18 cellular contexts compared by ENCODE assay signal in genomic region chr19:1514295-1514661, GRCh38. TPM values are rescaled to one million over a fixed set of nuclear protein-coding genes. Genes with fewer than 3 reads are reported as not detected.
DNase-seq lines count a peak whose midpoint lies in the region; ATAC-seq, FAIRE-seq and TF ChIP-seq lines count a peak whose summit lies in the region.
"Had no signal": no experiment of that assay in that cellular context is flagged by ENCODE, and none has a peak within 500 bp of the region (broad histone marks: within the 10 kb centered on the region; RNA-seq: fewer than 3 reads in every experiment).

No MANE protein-coding gene starts in this region.

- H3K36me3 Mint-ChIP-seq in T-helper 2 cell treated with Interferon-gamma antibody and Interleukin-4, amounts not matched to agents 5 μg/mL and 100 μg/mL, for 36 hours (ENCODE audit: low read depth) = no peaks in the 10 kb centered on the region
- H3K36me3 Mint-ChIP-seq in Calu3 (ENCODE audit: insufficient read depth, unreplicated experiment) = peaks cover 8% of the 10 kb centered on the region
- no peaks in the 10 kb centered on the region for H3K36me3 Mint-ChIP-seq in astrocyte (ENCODE audit: low read depth, unreplicated experiment)

- H3K4me1 Mint-ChIP-seq in T-helper 2 cell treated with Interferon-gamma antibody and Interleukin-4, amounts not matched to agents 5 μg/mL and 100 μg/mL, for 36 hours (ENCODE audit: low read depth) = peaks cover 2% of the 10 kb centered on the region
- H3K4me1 Mint-ChIP-seq in Calu3 (ENCODE audit: low read depth, unreplicated experiment) (no peaks in the 10 kb centered on the region), astrocyte (ENCODE audit: low read depth, unreplicated experiment) (no peaks in the 10 kb centered on the region)

- H3K27me3 Mint-ChIP-seq in T-helper 2 cell treated with Interferon-gamma antibody and Interleukin-4, amounts not matched to agents 5 μg/mL and 100 μg/mL, for 36 hours (ENCODE audit: low read depth) = peaks cover 14% of the 10 kb centered on the region
- H3K27me3 Mint-ChIP-seq in Calu3 (ENCODE audit: unreplicated experiment) = peaks cover 7% of the 10 kb centered on the region
- peaks cover 16% of the 10 kb centered on the region for H3K27me3 Mint-ChIP-seq in astrocyte (ENCODE audit: low read depth, unreplicated experiment)

- no TSS peak for BruUV-seq in Calu3 (replicated peaks; lab: Mats Ljungman, UMichigan)

- ATAC-seq in psoas muscle (peak in 2 of 4 donors; percentile 10 to 19), HG03108 (IDR thresholded peaks at IDR 0.05; ENCODE audit: unreplicated experiment) (no peak)

- peaks cover 2% of the 10 kb centered on the region for H3K27me3 ChIP-seq in astrocyte (ENCODE audit: insufficient read depth, low read length)
- H3K27me3 ChIP-seq in psoas muscle (ENCODE audit: insufficient read depth in 3 of 3, low read length in 2 of 3) = peaks cover 0 to 5% (median 0%) of the 10 kb centered on the region in 3 donors

- no peak for FAIRE-seq in astrocyte (lab: Jason Lieb, UNC)
- FAIRE-seq: GM12891 had no signal

- no peak for TF ChIP-seq CTCF in Calu3 (IDR thresholded peaks at IDR 0.05; ENCODE audit: unreplicated experiment)
- TF ChIP-seq CTCF in astrocyte (IDR thresholded peaks at IDR 0.05; ENCODE audit: insufficient read depth, low read depth, low read length) = no peak
- no peak for TF ChIP-seq CTCF in psoas muscle (IDR thresholded peaks at IDR 0.05)

- H3K9ac ChIP-seq in astrocyte (ENCODE audit: low read length) = no peak overlapping the region

- H3K27ac ChIP-seq in astrocyte (ENCODE audit: low read depth, low read length) = no peak overlapping the region
- H3K27ac ChIP-seq in psoas muscle = peak overlapping the region; percentile 89

- no peaks in the 10 kb centered on the region for H4K20me1 ChIP-seq in astrocyte (ENCODE audit: insufficient read depth, low read length)

- H3K36me3 ChIP-seq in astrocyte (ENCODE audit: insufficient read depth, low read length) (no peaks in the 10 kb centered on the region), psoas muscle (ENCODE audit: insufficient read depth in 1 of 2, low read depth in 1 of 2) (no peaks in the 10 kb centered on the region)
- H3K36me3 ChIP-seq: HAP-1 had no signal

- no peak for DNase-seq in T-helper 2 cell treated with Interferon-gamma antibody and Interleukin-4, amounts not matched to agents 5 μg/mL and 100 μg/mL, for 36 hours (ENCODE audit: low spot score)
- DNase-seq in T-helper 2 cell (no peak), Calu3 (no peak), astrocyte (ENCODE audit: low read depth) (no peak), psoas muscle (no peak), NCI-H146 treated with DMSO at 0.1 percent for 48 hours (lab: John Stamatoyannopoulos, UW; ENCODE audit: unreplicated experiment) (no peak), DMS153 (lab: John Stamatoyannopoulos, UW) (no peak)
- DNase-seq: C1 segment of cervical spinal cord; COR-L47; DMS79; NCI-H1694 treated with DMSO at 0.1 percent for 48 hours; NCI-H345; NK-92 treated with Interleukin-12 subunit alpha and Interleukin-12 subunit beta, amount 100 ng/mL, for 24 hours had no signal

- H3K4me2 ChIP-seq in astrocyte (ENCODE audit: low read length) = no peak overlapping the region

- H3K9me3 Mint-ChIP-seq in T-helper 2 cell treated with Interferon-gamma antibody and Interleukin-4, amounts not matched to agents 5 μg/mL and 100 μg/mL, for 36 hours = no peaks in the 10 kb centered on the region
- no peaks in the 10 kb centered on the region for H3K9me3 Mint-ChIP-seq in Calu3 (ENCODE audit: low read depth, unreplicated experiment)
- no peaks in the 10 kb centered on the region for H3K9me3 Mint-ChIP-seq in astrocyte (ENCODE audit: unreplicated experiment)

- H3K9me3 ChIP-seq in astrocyte (ENCODE audit: insufficient read depth, low read depth, low read length) = peaks cover 4% of the 10 kb centered on the region
- H3K9me3 ChIP-seq in psoas muscle = no peaks in the 10 kb centered on the region
- H3K9me3 ChIP-seq: HAP-1 had no signal

- 15 to 46% (median 42%) methylated on average over 10 of the region's 10 CpGs for WGBS in psoas muscle, 3 donors

- intact Hi-C loops in Calu3 (cut with micrococcal nuclease; ENCODE audit: unreplicated experiment) (no loop called here), psoas muscle (cut with DNase I) (loop anchor here in 1 of 2 donors (5.0 kb wide), 1 partner anchor 232 kb away; no protein-coding TSS in a partner anchor)

- H3K27ac Mint-ChIP-seq in T-helper 2 cell treated with Interferon-gamma antibody and Interleukin-4, amounts not matched to agents 5 μg/mL and 100 μg/mL, for 36 hours = no peak overlapping the region
- H3K27ac Mint-ChIP-seq in Calu3 (ENCODE audit: unreplicated experiment) (no peak overlapping the region), astrocyte (ENCODE audit: unreplicated experiment) (peak overlapping the region; percentile 66)

- peaks cover 4% of the 10 kb centered on the region for H3K4me1 ChIP-seq in astrocyte (ENCODE audit: insufficient read depth, low read length)
- H3K4me1 ChIP-seq in psoas muscle = peaks cover 6% of the 10 kb centered on the region

- H3K4me3 ChIP-seq in astrocyte (ENCODE audit: insufficient read depth, low read depth, low read length) (no peak overlapping the region), psoas muscle (no peak overlapping the region)

- H3K4me3 Mint-ChIP-seq in T-helper 2 cell treated with Interferon-gamma antibody and Interleukin-4, amounts not matched to agents 5 μg/mL and 100 μg/mL, for 36 hours = peak overlapping the region; percentile 26
- H3K4me3 Mint-ChIP-seq in Calu3 (ENCODE audit: low read depth, unreplicated experiment) (peak overlapping the region; percentile 37), astrocyte (ENCODE audit: unreplicated experiment) (no peak overlapping the region)

- no peak overlapping the region for H2AFZ ChIP-seq in astrocyte (ENCODE audit: low read depth, low read length)

- CTCF ChIA-PET in Calu3 (lab: Charles Lee) = no interaction called here

- no peaks in the 10 kb centered on the region for H3K79me2 ChIP-seq in astrocyte (ENCODE audit: insufficient read depth, low read length)

RNA-seq across cellular contexts. Expression of gene ADAMTSL5, which starts 1.5 kb away (rescaled TPM):
- total RNA-seq in Calu3 (2022) = 9.5 and 9.6 TPM in 2 replicates
- 4.7 and 5.5 TPM in 2 replicates for total RNA-seq in astrocyte
- total RNA-seq in psoas muscle = 10 to 100 TPM in 3 of 4 donors, 1 to 10 TPM in 1; 8.1 to 20.1 (median 14.1) TPM
- 10 to 100 TPM in 1 of 3 donors, 1 to 10 TPM in 2; 3.9 to 12.6 (median 9.7) TPM for polyA plus RNA-seq in psoas muscle

RNA-seq across cellular contexts. Expression of gene PLK5, which starts 9.6 kb away (rescaled TPM):
- total RNA-seq in Calu3 (2022) (not detected in 2 replicates), astrocyte (0.09 TPM in 1 of 2 replicates, not detected in the other), psoas muscle (not detected)
- polyA plus RNA-seq in psoas muscle = under 1 TPM in 2 of 3 donors, not detected in 1; 0.03 to 0.35 TPM
- total RNA-seq: G401, HT1080 had no signal

RNA-seq across cellular contexts. Expression of gene REEP6, which starts 23.3 kb away (rescaled TPM):
- total RNA-seq in Calu3 (2022) (13.9 and 16.2 TPM in 2 replicates), astrocyte (5.7 and 6.6 TPM in 2 replicates), psoas muscle (1 to 10 TPM in 3 of 4 donors, under 1 TPM in 1; 0.23 to 2.0 (median 1.4) TPM)
- 1 to 10 TPM in 1 of 3 donors, under 1 TPM in 2; 0.55 to 1.5 (median 0.78) TPM for polyA plus RNA-seq in psoas muscle

RNA-seq across cellular contexts. Expression of gene PCSK4, which starts 24.1 kb away (rescaled TPM):
- 4.5 and 5.5 TPM in 2 replicates for total RNA-seq in Calu3 (2022)
- total RNA-seq in astrocyte = 2.7 and 3.9 TPM in 2 replicates
- total RNA-seq in psoas muscle = 1 to 10 TPM in 1 of 4 donors, under 1 TPM in 3; 0.57 to 1.5 (median 0.93) TPM
- 1 to 10 TPM in 1 of 3 donors, under 1 TPM in 2; 0.74 to 1.3 (median 0.84) TPM for polyA plus RNA-seq in psoas muscle

RNA-seq across cellular contexts. Expression of gene C19orf25, which starts 35.3 kb away (rescaled TPM):
- total RNA-seq in Calu3 (2022) = 33.7 and 33.8 TPM in 2 replicates
- 30.2 and 32.4 TPM in 2 replicates for total RNA-seq in astrocyte
- 10 to 100 TPM in 3 of 4 donors, 1 to 10 TPM in 1; 8.1 to 20.1 (median 14.7) TPM for total RNA-seq in psoas muscle
- 10 to 100 TPM; 19.9 to 45.0 (median 30.4) TPM for polyA plus RNA-seq in psoas muscle
